ENCODE assay signal across 2 cellular contexts in genomic region chr7:151399305-151399601, GRCh38.
TF ChIP-seq lines count a peak whose summit lies in the region.

No MANE protein-coding gene starts in this region.

TF ChIP-seq in SK-N-SH, 30 proteins besides CTCF, POLR2A, EP300 and RAD21 (continued from another document):
- TF ChIP-seq EZH2phosphoT487 (IDR thresholded peaks at IDR 0.05; ENCODE audit: borderline replicate concordance, low read depth) (no peak), FOXJ3 (CRISPR knock-in tag; IDR thresholded peaks at IDR 0.05) (no peak), MXI1 (IDR thresholded peaks at IDR 0.05; ENCODE audit: low read depth, low read length) (no peak), FOXM1 (IDR thresholded peaks at IDR 0.05; ENCODE audit: low read depth) (no peak), USF1 (IDR thresholded peaks at IDR 0.05; ENCODE audit: borderline replicate concordance, low read depth) (no peak), ELF1 (IDR thresholded peaks at IDR 0.05) (no peak), PBX3 (IDR thresholded peaks at IDR 0.05) (no peak)
TF ChIP-seq in SK-N-SH: peak in this region for 0.

TF ChIP-seq in SK-N-SH treated with all-trans-retinoic acid at 6 μM for 48 hours, 23 proteins besides CTCF, POLR2A, EP300 and RAD21 (continued from another document):
- TF ChIP-seq POU6F1 (CRISPR knock-in tag; IDR thresholded peaks at IDR 0.05; ENCODE audit: borderline replicate concordance, low read depth) (no peak), CSDC2 (CRISPR knock-in tag; IDR thresholded peaks at IDR 0.05) (no peak), ZNF8 (CRISPR knock-in tag; IDR thresholded peaks at IDR 0.05) (no peak), ZC3H10 (CRISPR knock-in tag; IDR thresholded peaks at IDR 0.05) (no peak), ARNTL (CRISPR knock-in tag; IDR thresholded peaks at IDR 0.05; ENCODE audit: borderline replicate concordance, low read depth) (no peak), GLIS3 (CRISPR knock-in tag; IDR thresholded peaks at IDR 0.05) (no peak), TSHZ2 (CRISPR knock-in tag; IDR thresholded peaks at IDR 0.05) (no peak), TOX (CRISPR knock-in tag; IDR thresholded peaks at IDR 0.05; ENCODE audit: borderline replicate concordance) (no peak)
